In genomic region chr1:159006210-159006807, GRCh38 we compare ENCODE assay signal across 7 cellular contexts. TPM values are rescaled to one million over a fixed set of nuclear protein-coding genes. Genes with fewer than 3 reads are reported as not detected.
DNase-seq lines count a peak whose midpoint lies in the region; ATAC-seq and TF ChIP-seq lines count a peak whose summit lies in the region.
"Not testable (repeated sequence)": the region's sequence is repeated elsewhere in the genome, so short reads cannot be mapped to it uniquely, and the experiment has no call there.

No MANE protein-coding gene starts in this region.

- not testable (repeated sequence) for H3K23me2 ChIP-seq in H9 (ENCODE audit: insufficient read length, low read depth, low read length, poor library complexity, severe bottlenecking)

- H3K79me2 ChIP-seq in H9 (ENCODE audit: insufficient read depth, low read length), result not testable (repeated sequence)

- H2AFZ ChIP-seq in H9 (ENCODE audit: low read length), result not testable (repeated sequence)

- not testable (repeated sequence) for TF ChIP-seq POLR2A in gastroesophageal sphincter (IDR thresholded peaks at IDR 0.05)

- not testable (repeated sequence) for H3K4ac ChIP-seq in H9 (ENCODE audit: low read depth, low read length)

- H4K8ac ChIP-seq in H9 (replicated peaks; ENCODE audit: insufficient read length, low read depth, low read length), result not testable (repeated sequence)

- H4K91ac ChIP-seq in H9 (ENCODE audit: insufficient read length, low read depth, low read length), result not testable (repeated sequence)

- not testable (repeated sequence) for H2BK15ac ChIP-seq in H9 (ENCODE audit: low read depth, low read length)

- H3K36me3 ChIP-seq in gastroesophageal sphincter; skeletal muscle tissue (ENCODE audit: control insufficient read depth in 3 of 3, insufficient read depth in 3 of 3, low read length in 3 of 3): not testable (repeated sequence)

- H3K36me3 Mint-ChIP-seq in H9 (ENCODE audit: insufficient read depth in 1 of 3, low read depth in 3 of 3); T-cell; naive thymus-derived CD8-positive, alpha-beta T cell: not testable (repeated sequence)
- peaks cover 29% of the 10 kb centered on the region for H3K36me3 Mint-ChIP-seq in activated naive CD8-positive, alpha-beta T cell treated with anti-CD3 and anti-CD28 coated beads, Interleukin-2, amount 50 U/mL, for 24 hours (ENCODE audit: low read depth)

- not testable (repeated sequence) for H3K4me1 ChIP-seq in H9 (ENCODE audit: insufficient read depth, low read length)
- H3K4me1 ChIP-seq in gastroesophageal sphincter, result peaks cover 0 to 25% (median 0%) of the 10 kb centered on the region in 3 donors
- peaks cover 5 to 12% (median 5%) of the 10 kb centered on the region in 3 donors for H3K4me1 ChIP-seq in skeletal muscle tissue (ENCODE audit: control insufficient read depth in 3 of 3, insufficient read depth in 3 of 3, low read length in 3 of 3)

- no CpG with 5 or more reads among the region's 11 CpGs for WGBS in H9 (ENCODE audit: extremely low coverage, insufficient read length, low lambda C conversion rate)
- WGBS in gastroesophageal sphincter (ENCODE audit: low coverage in 1 of 2), 2 donors, result 41 to 48% methylated on average over 10 to 11 of the region's 11 CpGs

- CTCF ChIA-PET in T-cell (lab: Charles Lee), result not testable (repeated sequence)

- not testable (repeated sequence) for H3K79me1 ChIP-seq in H9 (ENCODE audit: insufficient read depth, low read depth, low read length, poor library complexity, severe bottlenecking)

- POLR2A ChIA-PET in T-cell (lab: Charles Lee); naive thymus-derived CD8-positive, alpha-beta T cell (lab: Charles Lee): not testable (repeated sequence)

- peaks cover 60 to 69% of the 10 kb centered on the region in 2 experiments for H3K4me1 Mint-ChIP-seq in H9
- peaks cover 28 to 36% (median 30%) of the 10 kb centered on the region in 3 donors for H3K4me1 Mint-ChIP-seq in T-cell
- peaks cover 42% of the 10 kb centered on the region for H3K4me1 Mint-ChIP-seq in activated naive CD8-positive, alpha-beta T cell treated with anti-CD3 and anti-CD28 coated beads, Interleukin-2, amount 50 U/mL, for 24 hours
- peaks cover 18 to 42% (median 32%) of the 10 kb centered on the region in 4 donors for H3K4me1 Mint-ChIP-seq in naive thymus-derived CD8-positive, alpha-beta T cell

- H3K27ac ChIP-seq in H9 (ENCODE audit: insufficient read length, low read depth, low read length), result not testable (repeated sequence)
- peak overlapping the region; percentile 33 to 59 (median 54) for H3K27ac ChIP-seq in gastroesophageal sphincter
- peak overlapping the region; percentile 78 for H3K27ac ChIP-seq in skeletal muscle tissue (ENCODE audit: low read depth, low read length)

- H2BK20ac ChIP-seq in H9 (ENCODE audit: low read depth, low read length, poor library complexity, severe bottlenecking), result not testable (repeated sequence)

- not testable (repeated sequence) for H3K14ac ChIP-seq in H9 (ENCODE audit: insufficient read depth, low read length)

- H2BK5ac ChIP-seq in H9 (ENCODE audit: insufficient read length, low read length), result not testable (repeated sequence)

- not testable (repeated sequence) for TF ChIP-seq CTCF in H9 (conservative IDR thresholded peaks at IDR 0.05); gastroesophageal sphincter (IDR thresholded peaks at IDR 0.05)

- H3K56ac ChIP-seq in H9 (ENCODE audit: insufficient read length, low read depth, low read length), result not testable (repeated sequence)

- peaks cover 19% of the 10 kb centered on the region; the same call in 1 of the 2 replicates for H3K27me3 ChIP-seq in H9 (ENCODE audit: insufficient read depth, low read length)
- H3K27me3 ChIP-seq in gastroesophageal sphincter; skeletal muscle tissue (ENCODE audit: control insufficient read depth in 3 of 3, insufficient read depth in 3 of 3, low read length in 3 of 3): not testable (repeated sequence)

- TF ChIP-seq EP300 in gastroesophageal sphincter (IDR thresholded peaks at IDR 0.05), result not testable (repeated sequence)

- H3K4me3 Mint-ChIP-seq in H9, result peak overlapping the region; percentile 52 to 74
- not testable (repeated sequence) for H3K4me3 Mint-ChIP-seq in T-cell; activated naive CD8-positive, alpha-beta T cell treated with anti-CD3 and anti-CD28 coated beads, Interleukin-2, amount 50 U/mL, for 24 hours; naive thymus-derived CD8-positive, alpha-beta T cell

- H3K4me2 ChIP-seq in H9 (ENCODE audit: insufficient read depth, insufficient read length, low read length), result peak overlapping the region; percentile 92

- ATAC-seq in T-cell (replicated peaks in 1 of 4); activated naive CD8-positive, alpha-beta T cell treated with anti-CD3 and anti-CD28 coated beads, Interleukin-2, amount 50 U/mL, for 24 hours; gastroesophageal sphincter; naive thymus-derived CD8-positive, alpha-beta T cell: not testable (repeated sequence)

- not testable (repeated sequence) for H3K23ac ChIP-seq in H9 (ENCODE audit: insufficient read length, low read depth, low read length)

- H4K5ac ChIP-seq in H9 (ENCODE audit: insufficient read length, low read depth, low read length), result not testable (repeated sequence)

- H2AK5ac ChIP-seq in H9 (ENCODE audit: insufficient read length, low read length), result not testable (repeated sequence)

- H4K20me1 ChIP-seq in H9 (ENCODE audit: control insufficient read depth, insufficient read depth, insufficient read length), result not testable (repeated sequence)

- not testable (repeated sequence) for H2BK12ac ChIP-seq in H9 (ENCODE audit: insufficient read length, low read depth, low read length)

- not testable (repeated sequence) for H3K9me3 Mint-ChIP-seq in H9; T-cell; activated naive CD8-positive, alpha-beta T cell treated with anti-CD3 and anti-CD28 coated beads, Interleukin-2, amount 50 U/mL, for 24 hours
- H3K9me3 Mint-ChIP-seq in naive thymus-derived CD8-positive, alpha-beta T cell, result peaks cover 0 to 15% (median 0%) of the 10 kb centered on the region in 9 donors

- not testable (repeated sequence) for H2BK120ac ChIP-seq in H9 (ENCODE audit: low read depth, low read length, poor library complexity, severe bottlenecking)

- H3K27ac Mint-ChIP-seq in H9 (peak overlapping the region in 2 of 3 experiments; percentile 93 to 95; a peak in 5 of 7 replicates), T-cell (peak overlapping the region; percentile 47 to 72)
- peak overlapping the region; percentile 33 for H3K27ac Mint-ChIP-seq in activated naive CD8-positive, alpha-beta T cell treated with anti-CD3 and anti-CD28 coated beads, Interleukin-2, amount 50 U/mL, for 24 hours
- peak overlapping the region in 9 of 10 donors; percentile 3 to 99 (median 46) for H3K27ac Mint-ChIP-seq in naive thymus-derived CD8-positive, alpha-beta T cell

- not testable (repeated sequence) for H3K4me3 ChIP-seq in gastroesophageal sphincter
- H3K4me3 ChIP-seq in skeletal muscle tissue (ENCODE audit: low read length in 3 of 3), result peak overlapping the region in 1 of 3 donors; percentile 25

- H3K27me3 Mint-ChIP-seq in H9 (ENCODE audit: low read depth), result peaks cover 12% of the 10 kb centered on the region
- H3K27me3 Mint-ChIP-seq in T-cell; activated naive CD8-positive, alpha-beta T cell treated with anti-CD3 and anti-CD28 coated beads, Interleukin-2, amount 50 U/mL, for 24 hours; naive thymus-derived CD8-positive, alpha-beta T cell: not testable (repeated sequence)

- H3K9ac ChIP-seq in H9 (ENCODE audit: extremely low read depth, insufficient read length, low read length), result not testable (repeated sequence)
- H3K9ac ChIP-seq in skeletal muscle tissue (ENCODE audit: low read depth in 1 of 3, low read length in 3 of 3), result peak overlapping the region in 1 of 3 donors; percentile 21

- H3K9me3 ChIP-seq in H9 (ENCODE audit: control insufficient read depth, low read depth, low read length); gastroesophageal sphincter; skeletal muscle tissue (ENCODE audit: control insufficient read depth in 3 of 3, low read length in 3 of 3): not testable (repeated sequence)

- not testable (repeated sequence) for H3T11ph ChIP-seq in H9 (ENCODE audit: low read length)

- not testable (repeated sequence) for H3K18ac ChIP-seq in H9 (ENCODE audit: insufficient read length, low read depth, low read length)

- DNase-seq in H9; T-cell; activated naive CD8-positive, alpha-beta T cell treated with anti-CD3 and anti-CD28 coated beads, Interleukin-2, amount 50 U/mL, for 24 hours; naive thymus-derived CD8-positive, alpha-beta T cell: not testable (repeated sequence)
- DNase-seq in iPS-NIHi7 (ENCODE audit: extremely low spot score), result peak; percentile 29

RNA-seq across cellular contexts. Expression of gene IFI16, which starts 3.4 kb away (rescaled TPM):
- total RNA-seq in H9 (2021) (2.9 and 3.4 TPM in 2 replicates), T-cell (100 to 1,000 TPM in 3 of 5 donors, 10 to 100 TPM in 2; 78.7 to 123 (median 106) TPM), gastroesophageal sphincter (10 to 100 TPM; 25.2 to 73.4 (median 47.5) TPM), skeletal muscle tissue (16.2 TPM)
- 10 to 100 TPM; 83.4 to 89.8 TPM for total RNA-seq in naive thymus-derived CD8-positive, alpha-beta T cell
- polyA plus RNA-seq in naive thymus-derived CD8-positive, alpha-beta T cell, result 10 to 100 TPM; 49.2 to 55.2 (median 53.5) TPM

Comparison
In these comparisons a context has a peak if more than half of its experiments do, and no peak if none do; other contexts are left out.
1. H3K27ac Mint-ChIP-seq: peak in every context shown above with its lines; median percentile 94 in H9; 60 in T-cell; 46 in naive thymus-derived CD8-positive, alpha-beta T cell; 33 in activated naive CD8-positive, alpha-beta T cell treated with anti-CD3 and anti-CD28 coated beads, Interleukin-2, amount 50 U/mL, for 24 hours.